Comparison of ENCODE assay signal across 1 cellular context in the genomic region with DNA sequence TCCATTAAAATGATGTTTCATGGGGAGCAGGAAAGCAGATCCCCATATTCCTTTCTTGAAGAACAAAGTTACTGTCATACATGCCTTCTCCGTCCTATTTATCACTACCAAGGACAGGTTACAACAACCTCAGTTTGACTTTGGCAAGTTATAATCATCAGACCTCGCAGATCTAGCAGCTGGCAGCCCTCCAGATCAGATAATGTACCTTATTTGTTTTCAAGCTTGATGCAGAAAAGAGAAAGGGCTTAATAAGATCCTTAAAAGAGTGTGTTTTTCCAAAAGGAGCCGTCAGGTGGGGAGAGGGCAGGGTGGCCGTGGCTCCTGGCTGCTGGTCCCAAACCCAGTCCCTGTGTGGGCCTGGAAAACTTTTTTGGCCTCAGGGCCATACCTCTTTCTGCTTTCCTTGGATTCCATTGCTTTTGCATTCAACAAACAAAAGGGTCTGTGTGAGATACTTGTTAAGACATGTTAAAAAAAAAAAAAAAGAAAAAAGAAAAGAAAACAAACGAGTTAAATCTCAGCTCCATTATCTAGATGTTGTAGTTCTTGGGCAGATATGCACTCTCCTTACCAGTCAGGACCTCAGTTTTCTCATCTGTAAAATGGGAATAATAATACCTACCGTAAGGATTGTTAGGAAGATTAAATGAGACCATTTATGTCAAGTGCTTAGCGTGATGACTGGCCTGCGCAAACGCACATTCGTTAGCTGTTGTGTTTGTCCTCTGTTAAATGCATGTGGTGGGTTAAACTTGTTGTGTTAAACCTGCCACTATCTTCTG.
TF ChIP-seq lines count a peak whose summit lies in the region.

No MANE protein-coding gene starts in this region.

TF ChIP-seq in WTC11, 78 proteins besides CTCF, POLR2A, EP300 and RAD21 (continued from another document):
- TF ChIP-seq, protein P1, sequence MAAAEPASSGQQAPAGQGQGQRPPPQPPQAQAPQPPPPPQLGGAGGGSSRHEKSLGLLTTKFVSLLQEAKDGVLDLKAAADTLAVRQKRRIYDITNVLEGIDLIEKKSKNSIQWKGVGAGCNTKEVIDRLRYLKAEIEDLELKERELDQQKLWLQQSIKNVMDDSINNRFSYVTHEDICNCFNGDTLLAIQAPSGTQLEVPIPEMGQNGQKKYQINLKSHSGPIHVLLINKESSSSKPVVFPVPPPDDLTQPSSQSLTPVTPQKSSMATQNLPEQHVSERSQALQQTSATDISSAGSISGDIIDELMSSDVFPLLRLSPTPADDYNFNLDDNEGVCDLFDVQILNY (CRISPR knock-in tag; IDR thresholded peaks at IDR 0.05): no peak
